ENCODE assay signal across 8 cellular contexts in genomic region chr9:94656190-94656589, GRCh38. TPM values are rescaled to one million over a fixed set of nuclear protein-coding genes. Genes with fewer than 3 reads are reported as not detected.
A peak's percentile ranks its signal among the peaks of the same experiment; 100 is the strongest.
DNase-seq lines count a peak whose midpoint lies in the region; ATAC-seq lines count a peak whose summit lies in the region.

No MANE protein-coding gene starts in this region.

- H3K4me1 Mint-ChIP-seq in CD4-positive, CD25-positive, alpha-beta regulatory T cell = peaks cover 3 to 14% (median 7%) of the 10 kb centered on the region in 4 donors
- peaks cover 31% of the 10 kb centered on the region for H3K4me1 Mint-ChIP-seq in activated CD4-positive, alpha-beta T cell treated with anti-CD3 and anti-CD28 coated beads, Interleukin-2, amount 10 ng/mL, durations not matched to agents 7 days and 5 days

- no peaks in the 10 kb centered on the region for H3K9me3 ChIP-seq in CD4-positive, CD25-positive, alpha-beta regulatory T cell (ENCODE audit: control insufficient read depth in 2 of 2, low read length in 2 of 2)
- no peaks in the 10 kb centered on the region for H3K9me3 ChIP-seq in subcutaneous abdominal adipose tissue (ENCODE audit: control insufficient read depth in 5 of 5, low read length in 5 of 5)

- no peaks in the 10 kb centered on the region for H3K36me3 ChIP-seq in CD4-positive, CD25-positive, alpha-beta regulatory T cell (ENCODE audit: control insufficient read depth, insufficient read depth, low read length)
- H3K36me3 ChIP-seq in subcutaneous abdominal adipose tissue (ENCODE audit: control insufficient read depth in 5 of 5, insufficient read depth in 5 of 5, low read length in 5 of 5) = no peaks in the 10 kb centered on the region

- POLR2A ChIA-PET in activated CD4-positive, alpha-beta T cell treated with anti-CD3 and anti-CD28 coated beads, Interleukin-2, amount 10 ng/mL, durations not matched to agents 7 days and 5 days (lab: Charles Lee) = no interaction called here

- H3K9ac ChIP-seq in subcutaneous abdominal adipose tissue (ENCODE audit: low read length in 5 of 5) = no peak overlapping the region

- CTCF ChIA-PET in activated CD4-positive, alpha-beta T cell treated with anti-CD3 and anti-CD28 coated beads, Interleukin-2, amount 10 ng/mL, durations not matched to agents 7 days and 5 days (lab: Charles Lee) = interaction anchor here (0.6 to 1.2 kb wide), 5 partner anchors 25 to 475 kb away, joined by 3 read pairs; no protein-coding TSS in a partner anchor

- peaks cover 0 to 2% (median 0%) of the 10 kb centered on the region in 7 donors for H3K9me3 Mint-ChIP-seq in CD4-positive, CD25-positive, alpha-beta regulatory T cell
- no peaks in the 10 kb centered on the region for H3K9me3 Mint-ChIP-seq in activated CD4-positive, alpha-beta T cell treated with anti-CD3 and anti-CD28 coated beads, Interleukin-2, amount 10 ng/mL, durations not matched to agents 7 days and 5 days

- ATAC-seq in CD4-positive, CD25-positive, alpha-beta regulatory T cell (ENCODE audit: low read depth in 2 of 2) = peak; percentile 88 to 96
- peak; percentile 99 for ATAC-seq in GM19328 (IDR thresholded peaks at IDR 0.05; ENCODE audit: unreplicated experiment)
- peak; percentile 94 for ATAC-seq in HG03342 (IDR thresholded peaks at IDR 0.05; ENCODE audit: unreplicated experiment)

- peak overlapping the region; percentile 37 to 43 (median 43) for H3K27ac Mint-ChIP-seq in CD4-positive, CD25-positive, alpha-beta regulatory T cell
- peak overlapping the region; percentile 66 for H3K27ac Mint-ChIP-seq in activated CD4-positive, alpha-beta T cell treated with anti-CD3 and anti-CD28 coated beads, Interleukin-2, amount 10 ng/mL, durations not matched to agents 7 days and 5 days

- no peak overlapping the region for H3K27ac ChIP-seq in CD4-positive, CD25-positive, alpha-beta regulatory T cell (ENCODE audit: insufficient read depth, low read length, poor library complexity, severe bottlenecking)
- peak overlapping the region; percentile 15 for H3K27ac ChIP-seq in subcutaneous abdominal adipose tissue (ENCODE audit: low read depth, low read length)

- H3K27me3 Mint-ChIP-seq in CD4-positive, CD25-positive, alpha-beta regulatory T cell = peaks cover 4% of the 10 kb centered on the region
- peaks cover 6% of the 10 kb centered on the region for H3K27me3 Mint-ChIP-seq in activated CD4-positive, alpha-beta T cell treated with anti-CD3 and anti-CD28 coated beads, Interleukin-2, amount 10 ng/mL, durations not matched to agents 7 days and 5 days

- H3K4me3 ChIP-seq in CD4-positive, CD25-positive, alpha-beta regulatory T cell (ENCODE audit: low read depth, low read length) = peak overlapping the region; percentile 57
- peak overlapping the region in 4 of 5 donors; percentile 1 to 42 (median 14) for H3K4me3 ChIP-seq in subcutaneous abdominal adipose tissue (ENCODE audit: low read depth in 1 of 5, low read length in 5 of 5)

- H3K4me1 ChIP-seq in CD4-positive, CD25-positive, alpha-beta regulatory T cell (ENCODE audit: control insufficient read depth, insufficient read depth, low read length, poor library complexity, severe bottlenecking) = peaks cover 10% of the 10 kb centered on the region
- H3K4me1 ChIP-seq in subcutaneous abdominal adipose tissue (ENCODE audit: control insufficient read depth in 5 of 5, insufficient read depth in 5 of 5, low read length in 5 of 5) = peaks cover 0 to 13% (median 7%) of the 10 kb centered on the region in 5 donors

- H3K27me3 ChIP-seq in CD4-positive, CD25-positive, alpha-beta regulatory T cell (ENCODE audit: control insufficient read depth, insufficient read depth, low read length) = no peaks in the 10 kb centered on the region
- H3K27me3 ChIP-seq in subcutaneous abdominal adipose tissue (ENCODE audit: control insufficient read depth in 5 of 5, insufficient read depth in 4 of 5, low read length in 5 of 5) = peaks cover 0 to 2% (median 0%) of the 10 kb centered on the region in 5 donors

- H3K4me3 Mint-ChIP-seq in CD4-positive, CD25-positive, alpha-beta regulatory T cell = peak overlapping the region in 3 of 4 donors; percentile 56 to 68 (median 68)
- H3K4me3 Mint-ChIP-seq in activated CD4-positive, alpha-beta T cell treated with anti-CD3 and anti-CD28 coated beads, Interleukin-2, amount 10 ng/mL, durations not matched to agents 7 days and 5 days = peak overlapping the region; percentile 50

- H3K36me3 Mint-ChIP-seq in CD4-positive, CD25-positive, alpha-beta regulatory T cell = no peaks in the 10 kb centered on the region
- no peaks in the 10 kb centered on the region for H3K36me3 Mint-ChIP-seq in activated CD4-positive, alpha-beta T cell treated with anti-CD3 and anti-CD28 coated beads, Interleukin-2, amount 10 ng/mL, durations not matched to agents 7 days and 5 days (ENCODE audit: low read depth)

- DNase-seq in CD4-positive, CD25-positive, alpha-beta regulatory T cell = peak in 2 of 3 donors; percentile 36 to 74
- peak; percentile 55 for DNase-seq in activated CD4-positive, alpha-beta T cell treated with anti-CD3 and anti-CD28 coated beads, Interleukin-2, amount 10 ng/mL, durations not matched to agents 7 days and 5 days
- peak; percentile 12 to 22 for DNase-seq in hippocampal formation (lab: John Stamatoyannopoulos, UW)
- no peak for DNase-seq in NCI-H82 (lab: John Stamatoyannopoulos, UW)
- DNase-seq in DMS153 treated with DMSO at 0.1 percent for 48 hours (lab: John Stamatoyannopoulos, UW; ENCODE audit: unreplicated experiment) = no peak

RNA-seq across cellular contexts. Expression of gene FBP1, which starts 16.9 kb away (rescaled TPM):
- 0.42 TPM for total RNA-seq in CD4-positive, CD25-positive, alpha-beta regulatory T cell
- polyA plus RNA-seq in CD4-positive, CD25-positive, alpha-beta regulatory T cell = 1 to 10 TPM; 2.0 to 9.2 (median 5.8) TPM
- total RNA-seq in activated CD4-positive, alpha-beta T cell treated with anti-CD3 and anti-CD28 coated beads, Interleukin-2, amount 10 ng/mL, durations not matched to agents 7 days and 5 days = under 1 TPM; 0.27 to 0.40 TPM

Comparison
In these comparisons a context has a peak if more than half of its experiments do, and no peak if none do; other contexts are left out.
1. DNase-seq: peak in CD4-positive, CD25-positive, alpha-beta regulatory T cell (2 of 3), activated CD4-positive, alpha-beta T cell treated with anti-CD3 and anti-CD28 coated beads, Interleukin-2, amount 10 ng/mL, durations not matched to agents 7 days and 5 days (single experiment) and hippocampal formation (2 of 2); none in NCI-H82 (single experiment) and DMS153 treated with DMSO at 0.1 percent for 48 hours (single experiment).
2. Peak in every context shown above with its lines, with median percentiles within 50 percentile points of each other: ATAC-seq.